Comparison of ENCODE assay signal across 8 cellular contexts in the genomic region with DNA sequence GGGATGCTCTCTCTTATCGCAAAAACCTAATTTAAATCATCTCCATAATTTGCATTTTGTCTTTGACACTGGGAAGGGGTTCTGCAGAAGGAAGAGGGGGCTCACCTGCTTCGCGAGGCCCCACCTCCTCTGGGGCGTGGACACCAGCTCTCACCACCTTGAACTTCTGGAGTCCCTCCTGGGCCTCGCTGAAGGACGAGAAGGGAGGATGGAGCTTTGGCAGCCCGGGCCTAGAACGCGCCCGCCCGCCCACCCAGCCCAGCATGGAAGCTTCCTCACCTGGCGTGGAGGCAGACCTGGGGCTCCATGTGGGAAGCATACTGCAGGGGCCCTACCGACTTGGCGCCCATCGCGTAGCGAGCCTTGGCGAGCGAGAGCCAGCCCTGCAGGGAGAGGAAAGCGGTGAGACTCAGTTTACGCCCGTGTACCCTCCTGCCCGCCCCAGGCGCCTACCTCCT. TPM values are rescaled to one million over a fixed set of nuclear protein-coding genes. Genes with fewer than 3 reads are reported as not detected.
DNase-seq lines count a peak whose midpoint lies in the region; ATAC-seq and TF ChIP-seq lines count a peak whose summit lies in the region.

No MANE protein-coding gene starts in this region.

- intact Hi-C loops in uterus (cut with DNase I; ENCODE audit: low total_unique reads) = no loop called here

- H3K27ac ChIP-seq in BLaER1 (peak overlapping the region; percentile 87), lung (ENCODE audit: low read depth in 1 of 2, low read length in 1 of 2) (peak overlapping the region; percentile 78 to 85), uterus (peak overlapping the region; percentile 91 to 92)

- peak overlapping the region; percentile 85 for H3K4me3 ChIP-seq in BLaER1
- H3K4me3 ChIP-seq in lung = peak overlapping the region; percentile 71
- peak overlapping the region; percentile 75 to 86 for H3K4me3 ChIP-seq in uterus

- ATAC-seq in GM21381 (IDR thresholded peaks at IDR 0.05; ENCODE audit: unreplicated experiment) (peak; percentile 0), lung (ENCODE audit: insufficient read depth, low FRiP score) (no peak)

- H3K4me1 ChIP-seq in BLaER1 (peaks cover 34% of the 10 kb centered on the region), lung (ENCODE audit: control insufficient read depth in 2 of 2, insufficient read depth in 2 of 2, low read length in 2 of 2) (peaks cover 3 to 5% of the 10 kb centered on the region in 2 donors), uterus (peaks cover 4 to 8% of the 10 kb centered on the region in 2 donors)

- H3K36me3 ChIP-seq in BLaER1 (peaks cover 59% of the 10 kb centered on the region), lung (ENCODE audit: control insufficient read depth in 2 of 2, insufficient read depth in 2 of 2, low read length in 2 of 2) (peaks cover 9 to 36% of the 10 kb centered on the region in 2 donors), uterus (no peaks in the 10 kb centered on the region)

- in situ Hi-C loops in T47D (cut with HindIII; ENCODE audit: low pct_unique_long_range_greater_than_20kb, low sequenced_read_pairs) = no loop called here

- H3K4me2 ChIP-seq in BLaER1 = peak overlapping the region; percentile 84

- TF ChIP-seq CTCF in lung (IDR thresholded peaks at IDR 0.05; ENCODE audit: control extremely low read depth, extremely low read depth) = no peak
- TF ChIP-seq CTCF in uterus (IDR thresholded peaks at IDR 0.05) = no peak

- DNase-seq in NCI-H1105 (lab: John Stamatoyannopoulos, UW) (peak; percentile 41), T47D (ENCODE audit: low read depth in 1 of 2, low spot score in 1 of 2) (peak; percentile 18 to 19), lung (ENCODE audit: low spot score) (no peak), uterus (no peak), globus pallidus (ENCODE audit: low spot score) (no peak), DMS79 (lab: John Stamatoyannopoulos, UW) (no peak)

- no peak for TF ChIP-seq POLR2A in uterus (IDR thresholded peaks at IDR 0.05)

- H3K9ac ChIP-seq in BLaER1 = peak overlapping the region; percentile 90

- 2 to 4% methylated on average over 15 to 24 of the region's 24 CpGs for WGBS in lung, 2 donors

- H4K20me1 ChIP-seq in BLaER1 = peaks cover 36% of the 10 kb centered on the region

- H3K27me3 ChIP-seq in BLaER1 = no peaks in the 10 kb centered on the region
- H3K27me3 ChIP-seq in lung (ENCODE audit: control insufficient read depth, insufficient read depth) = no peaks in the 10 kb centered on the region
- no peaks in the 10 kb centered on the region for H3K27me3 ChIP-seq in uterus

- H3K9me3 ChIP-seq in BLaER1 (no peaks in the 10 kb centered on the region), lung (ENCODE audit: control insufficient read depth in 2 of 2, insufficient read depth in 1 of 2, low read length in 1 of 2) (no peaks in the 10 kb centered on the region), uterus (no peaks in the 10 kb centered on the region)

RNA-seq across cellular contexts. Expression of gene IMP4, which starts 1.1 kb away (rescaled TPM):
- total RNA-seq in lung = 10 to 100 TPM; 40.4 to 88.5 TPM
- 100 to 1,000 TPM in 1 of 2 donors, 10 to 100 TPM in 1; 83.9 to 113 TPM for polyA plus RNA-seq in lung
- total RNA-seq in uterus = 10 to 100 TPM; 25.1 to 51.8 (median 43.3) TPM

RNA-seq across cellular contexts. Expression of gene PTPN18, which starts 14.3 kb away (rescaled TPM):
- total RNA-seq in lung = 10 to 100 TPM; 29.2 to 88.3 TPM
- 10 to 100 TPM; 52.5 to 67.0 TPM for polyA plus RNA-seq in lung
- 10 to 100 TPM; 29.6 to 65.6 (median 46.3) TPM for total RNA-seq in uterus

Comparison
In these comparisons a context has a peak if more than half of its experiments do, and no peak if none do; other contexts are left out.
1. DNase-seq: peak in NCI-H1105 (single experiment) and T47D (2 of 2); none in lung (single experiment), uterus (0 of 2), globus pallidus (single experiment) and DMS79 (single experiment).
2. Peak in every context shown above with its lines, with median percentiles within 50 percentile points of each other: H3K27ac ChIP-seq and H3K4me3 ChIP-seq.